In the genomic region with DNA sequence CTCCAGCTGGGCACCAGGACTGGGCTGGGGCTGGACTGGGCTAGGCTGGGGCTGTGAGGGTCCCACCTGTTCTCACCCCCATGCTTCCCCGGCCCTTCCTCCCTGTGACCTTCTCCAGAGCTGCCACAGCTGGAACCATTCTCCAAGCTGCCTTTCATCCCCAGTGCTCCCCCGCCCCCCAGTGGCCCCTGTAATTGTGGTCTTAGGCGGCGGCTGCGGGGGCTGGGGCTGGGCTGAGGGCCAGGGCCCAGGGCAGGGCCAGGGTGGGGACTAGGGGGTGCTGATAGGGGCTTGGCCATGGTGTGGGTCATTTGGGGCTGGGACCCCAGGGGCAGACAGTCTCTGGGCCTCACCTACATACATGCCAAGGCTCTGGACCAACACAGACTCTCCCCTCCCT, we compare ENCODE assay signal across 23 cellular contexts. TPM values are rescaled to one million over a fixed set of nuclear protein-coding genes. Genes with fewer than 3 reads are reported as not detected.
"Had no signal": no experiment of that assay in that cellular context is flagged by ENCODE, and none has a peak within 500 bp of the region (broad histone marks: within the 10 kb centered on the region; RNA-seq: fewer than 3 reads in every experiment).

No MANE protein-coding gene starts in this region.

- H3K4me3 Mint-ChIP-seq: activated CD4-positive, alpha-beta memory T cell treated with anti-CD3 and anti-CD28 coated beads for 36 hours; activated CD4-positive, alpha-beta T cell treated with anti-CD3 and anti-CD28 coated beads for 36 hours; activated CD8-positive, alpha-beta memory T cell treated with anti-CD3 and anti-CD28 coated beads, Interleukin-2, amount 10 ng/mL, durations not matched to agents 7 days and 5 days; activated T-cell treated with anti-CD3 and anti-CD28 coated beads, Interleukin-2, amount 50 U/mL, for 24 hours; memory B cell; natural killer cell had no signal

- H3K27ac Mint-ChIP-seq: activated CD4-positive, alpha-beta T cell treated with anti-CD3 and anti-CD28 coated beads for 36 hours; activated CD8-positive, alpha-beta memory T cell treated with anti-CD3 and anti-CD28 coated beads, Interleukin-2, amount 10 ng/mL, durations not matched to agents 7 days and 5 days; activated T-cell treated with anti-CD3 and anti-CD28 coated beads, Interleukin-2, amount 50 U/mL, for 24 hours; memory B cell; natural killer cell; T-helper 17 cell had no signal

- H3K4me3 ChIP-seq: mucosa of descending colon, skin epidermis, tibial nerve had no signal

- H3K36me3 Mint-ChIP-seq: activated CD4-positive, alpha-beta memory T cell treated with anti-CD3 and anti-CD28 coated beads for 36 hours; activated CD8-positive, alpha-beta memory T cell treated with anti-CD3 and anti-CD28 coated beads, Interleukin-2, amount 10 ng/mL, durations not matched to agents 7 days and 5 days; memory B cell; natural killer cell had no signal

- H3K9me3 Mint-ChIP-seq: activated CD4-positive, alpha-beta memory T cell treated with anti-CD3 and anti-CD28 coated beads for 36 hours; activated T-cell treated with anti-CD3 and anti-CD28 coated beads, Interleukin-2, amount 50 U/mL, for 24 hours; memory B cell; natural killer cell had no signal

- DNase-seq: activated CD4-positive, alpha-beta memory T cell treated with anti-CD3 and anti-CD28 coated beads for 36 hours; activated CD4-positive, alpha-beta T cell treated with anti-CD3 and anti-CD28 coated beads for 36 hours; activated CD8-positive, alpha-beta memory T cell treated with anti-CD3 and anti-CD28 coated beads, Interleukin-2, amount 10 ng/mL, durations not matched to agents 7 days and 5 days; activated naive CD4-positive, alpha-beta T cell treated with anti-CD3 and anti-CD28 coated beads, Interleukin-2, amount 50 U/mL, for 16 hours; activated T-cell treated with anti-CD3 and anti-CD28 coated beads, Interleukin-2, amount 50 U/mL, for 24 hours; hypothalamus; left ventricle myocardium superior; natural killer cell; occipital lobe; stimulated activated CD4-positive, alpha-beta T cell treated with anti-CD3 and anti-CD28 coated beads, Interleukin-4, amount 100 ng/mL, for 4 hours; stimulated activated CD8-positive, alpha-beta memory T cell treated with anti-CD3 and anti-CD28 coated beads, Interleukin-4, amount 100 ng/mL, for 48 hours; stimulated activated naive CD4-positive, alpha-beta T cell treated with Interleukin-2 at 50 U/mL for 16 hours; substantia nigra; T-helper 17 cell had no signal

- ATAC-seq: activated CD4-positive, alpha-beta T cell treated with anti-CD3 and anti-CD28 coated beads for 36 hours; activated CD8-positive, alpha-beta memory T cell treated with anti-CD3 and anti-CD28 coated beads, Interleukin-2, amount 10 ng/mL, durations not matched to agents 7 days and 5 days; esophagus mucosa; left ventricle myocardium superior; mucosa of descending colon; natural killer cell; T-helper 17 cell had no signal

- H3K9me3 ChIP-seq: mucosa of descending colon, tibial nerve had no signal

- H3K27ac ChIP-seq: tibial nerve had no signal

RNA-seq across cellular contexts. Expression of gene WNT10A, which starts 2.8 kb away (rescaled TPM):
- total RNA-seq: glomerular endothelial cell, left ventricle myocardium superior, occipital lobe, posterior vena cava, right cardiac atrium had no signal
- polyA plus RNA-seq: right cardiac atrium had no signal

RNA-seq across cellular contexts. Expression of gene WNT6, which starts 18.3 kb away (rescaled TPM):
- total RNA-seq: activated CD8-positive, alpha-beta memory T cell treated with anti-CD3 and anti-CD28 coated beads, Interleukin-2, amount 10 ng/mL, durations not matched to agents 7 days and 5 days; esophagus mucosa; glomerular endothelial cell; natural killer cell; occipital lobe; T-helper 17 cell had no signal

RNA-seq across cellular contexts. Expression of gene PRKAG3, which starts 46.3 kb away (rescaled TPM):
- total RNA-seq: activated CD4-positive, alpha-beta memory T cell treated with anti-CD3 and anti-CD28 coated beads for 36 hours; activated CD4-positive, alpha-beta T cell treated with anti-CD3 and anti-CD28 coated beads for 36 hours; activated CD8-positive, alpha-beta memory T cell treated with anti-CD3 and anti-CD28 coated beads, Interleukin-2, amount 10 ng/mL, durations not matched to agents 7 days and 5 days; esophagus mucosa; glomerular endothelial cell; kidney epithelial cell; mucosa of descending colon; natural killer cell; occipital lobe; T-helper 17 cell; tibial nerve had no signal
